8 cellular contexts compared by ENCODE assay signal in the genomic region with DNA sequence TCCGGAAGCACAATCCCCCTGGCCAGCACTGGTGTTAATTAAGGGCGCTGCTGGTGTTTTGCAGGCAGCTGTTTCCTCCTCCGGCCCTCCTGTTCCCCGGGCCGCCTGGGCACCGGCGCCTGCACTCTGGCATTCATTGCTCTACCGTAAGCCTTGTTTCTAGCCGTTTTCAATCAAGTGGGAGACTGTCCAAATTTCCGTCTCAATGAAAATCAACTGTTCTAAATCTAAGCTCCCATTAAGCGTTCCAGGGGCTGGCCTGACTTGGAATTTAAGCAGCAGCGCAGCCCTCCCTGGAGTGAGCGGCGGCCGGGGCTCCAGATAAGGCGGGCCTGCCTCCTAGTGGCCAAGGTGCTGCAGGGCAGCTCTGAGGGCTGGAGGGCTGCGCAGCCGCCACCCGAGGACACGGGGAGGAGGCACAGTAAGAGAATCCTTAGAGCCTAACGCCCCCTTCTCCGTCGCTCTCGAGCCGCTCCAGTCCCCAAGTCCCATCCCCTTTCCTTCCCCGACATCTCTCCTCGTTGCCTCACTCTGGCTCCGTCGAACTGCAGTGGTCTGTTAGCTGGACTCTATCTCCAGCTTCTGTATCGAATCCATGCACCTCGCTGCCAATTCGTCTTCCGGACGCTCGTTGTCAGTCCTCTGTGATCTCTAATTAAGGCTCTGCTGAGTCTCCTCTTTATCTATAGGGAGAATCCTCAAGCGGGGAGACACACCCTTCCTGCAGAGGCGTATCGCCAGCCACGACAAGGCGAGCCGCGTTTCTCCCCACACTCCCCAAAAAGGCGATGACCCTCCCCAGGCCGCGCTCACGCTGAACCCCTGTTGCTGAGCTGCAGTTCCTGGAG. TPM values are rescaled to one million over a fixed set of nuclear protein-coding genes. Genes with fewer than 3 reads are reported as not detected.
DNase-seq lines count a peak whose midpoint lies in the region; ATAC-seq and TF ChIP-seq lines count a peak whose summit lies in the region.

No MANE protein-coding gene starts in this region.

- no peaks in the 10 kb centered on the region for H3K9me2 ChIP-seq in neural cell (ENCODE audit: insufficient read depth, low read length)

- no peaks in the 10 kb centered on the region for H3K79me2 ChIP-seq in neural cell (replicated peaks; ENCODE audit: insufficient read depth, low read length)

- H4K20me1 ChIP-seq in neural cell (ENCODE audit: insufficient read depth) = no peaks in the 10 kb centered on the region

- H3K4me3 ChIP-seq in fibroblast of villous mesenchyme (ENCODE audit: low read depth, low read length) (peak overlapping the region; percentile 63), neural cell (ENCODE audit: low read length) (peak overlapping the region; percentile 65)

- H3K27me3 ChIP-seq in neural cell (ENCODE audit: insufficient read depth, low read depth, low read length) = peaks cover 17% of the 10 kb centered on the region

- peak; percentile 92 for ATAC-seq in GM21526 (IDR thresholded peaks at IDR 0.05; ENCODE audit: low FRiP score, unreplicated experiment)

- no peaks in the 10 kb centered on the region for H3K36me3 ChIP-seq in neural cell (ENCODE audit: insufficient read depth, low read length)

- H3K9ac ChIP-seq in neural cell (ENCODE audit: low read length) = peak overlapping the region; percentile 42

- H3F3A ChIP-seq in neural cell (ENCODE audit: insufficient read depth, low read length, poor library complexity, severe bottlenecking) = no peaks in the 10 kb centered on the region

- no peaks in the 10 kb centered on the region for H3K9me3 ChIP-seq in neural cell (ENCODE audit: low read length)

- peak overlapping the region; percentile 42 for H2AFZ ChIP-seq in neural cell (ENCODE audit: low read depth, low read length)

- TF ChIP-seq EP300 in neural cell (conservative IDR thresholded peaks at IDR 0.05; ENCODE audit: poor library complexity, severe bottlenecking) = no peak

- peaks cover 7% of the 10 kb centered on the region for H3K36me3 Mint-ChIP-seq in stimulated activated naive CD8-positive, alpha-beta T cell treated with anti-CD3 and anti-CD28 coated beads, Interleukin-15, Interleukin-2, amounts not matched to agents 100 ng/mL and 50 ng/mL, for 24 hours (ENCODE audit: low read depth)

- peak; percentile 90 for TF ChIP-seq RAD21 in neural cell (conservative IDR thresholded peaks at IDR 0.05)

- peaks cover 65% of the 10 kb centered on the region for H3K4me1 Mint-ChIP-seq in stimulated activated naive CD8-positive, alpha-beta T cell treated with anti-CD3 and anti-CD28 coated beads, Interleukin-15, Interleukin-2, amounts not matched to agents 100 ng/mL and 50 ng/mL, for 24 hours (ENCODE audit: low read depth)

- TF ChIP-seq CTCF in fibroblast of villous mesenchyme (IDR thresholded peaks at IDR 0.05; ENCODE audit: insufficient read depth, low read depth, low read length) = peak; percentile 98
- peak; percentile 97 for TF ChIP-seq CTCF in neural cell (IDR thresholded peaks at IDR 0.05; ENCODE audit: poor library complexity, severe bottlenecking)

- DNase-seq in DMS153 treated with DMSO at 0.1 percent for 48 hours (lab: John Stamatoyannopoulos, UW; ENCODE audit: unreplicated experiment) (peak; percentile 83), HuH-7 (ENCODE audit: low spot score) (peak; percentile 78), RKO (ENCODE audit: low spot score) (peak; percentile 18), fibroblast of villous mesenchyme (ENCODE audit: low read depth) (peak; percentile 84)
- peak; percentile 83 for DNase-seq in activated effector memory CD4-positive, alpha-beta T cell treated with Interleukin-2 at 50 U/mL for 16 hours

- no peak overlapping the region for H3K4me2 ChIP-seq in neural cell (ENCODE audit: low read length)

- peak overlapping the region; percentile 88 for H3K4me3 Mint-ChIP-seq in stimulated activated naive CD8-positive, alpha-beta T cell treated with anti-CD3 and anti-CD28 coated beads, Interleukin-15, Interleukin-2, amounts not matched to agents 100 ng/mL and 50 ng/mL, for 24 hours

- H3K27ac ChIP-seq in neural cell (ENCODE audit: low read length) = no peak overlapping the region

- H3K27me3 Mint-ChIP-seq in stimulated activated naive CD8-positive, alpha-beta T cell treated with anti-CD3 and anti-CD28 coated beads, Interleukin-15, Interleukin-2, amounts not matched to agents 100 ng/mL and 50 ng/mL, for 24 hours = no peaks in the 10 kb centered on the region

- no peaks in the 10 kb centered on the region for H3K9me3 Mint-ChIP-seq in stimulated activated naive CD8-positive, alpha-beta T cell treated with anti-CD3 and anti-CD28 coated beads, Interleukin-15, Interleukin-2, amounts not matched to agents 100 ng/mL and 50 ng/mL, for 24 hours

- peak overlapping the region; percentile 94 for H3K27ac Mint-ChIP-seq in stimulated activated naive CD8-positive, alpha-beta T cell treated with anti-CD3 and anti-CD28 coated beads, Interleukin-15, Interleukin-2, amounts not matched to agents 100 ng/mL and 50 ng/mL, for 24 hours

TF ChIP-seq in neural cell, 6 proteins besides CTCF, POLR2A, EP300 and RAD21:
- TF ChIP-seq TAF1 (IDR thresholded peaks at IDR 0.05; ENCODE audit: low read depth) (no peak), MXI1 (conservative IDR thresholded peaks at IDR 0.05; ENCODE audit: poor library complexity, severe bottlenecking) (peak; percentile 22), POLR2AphosphoS5 (IDR thresholded peaks at IDR 0.05) (no peak), SMC3 (conservative IDR thresholded peaks at IDR 0.05; ENCODE audit: poor library complexity) (peak; percentile 88)
- TF ChIP-seq, protein P1, sequence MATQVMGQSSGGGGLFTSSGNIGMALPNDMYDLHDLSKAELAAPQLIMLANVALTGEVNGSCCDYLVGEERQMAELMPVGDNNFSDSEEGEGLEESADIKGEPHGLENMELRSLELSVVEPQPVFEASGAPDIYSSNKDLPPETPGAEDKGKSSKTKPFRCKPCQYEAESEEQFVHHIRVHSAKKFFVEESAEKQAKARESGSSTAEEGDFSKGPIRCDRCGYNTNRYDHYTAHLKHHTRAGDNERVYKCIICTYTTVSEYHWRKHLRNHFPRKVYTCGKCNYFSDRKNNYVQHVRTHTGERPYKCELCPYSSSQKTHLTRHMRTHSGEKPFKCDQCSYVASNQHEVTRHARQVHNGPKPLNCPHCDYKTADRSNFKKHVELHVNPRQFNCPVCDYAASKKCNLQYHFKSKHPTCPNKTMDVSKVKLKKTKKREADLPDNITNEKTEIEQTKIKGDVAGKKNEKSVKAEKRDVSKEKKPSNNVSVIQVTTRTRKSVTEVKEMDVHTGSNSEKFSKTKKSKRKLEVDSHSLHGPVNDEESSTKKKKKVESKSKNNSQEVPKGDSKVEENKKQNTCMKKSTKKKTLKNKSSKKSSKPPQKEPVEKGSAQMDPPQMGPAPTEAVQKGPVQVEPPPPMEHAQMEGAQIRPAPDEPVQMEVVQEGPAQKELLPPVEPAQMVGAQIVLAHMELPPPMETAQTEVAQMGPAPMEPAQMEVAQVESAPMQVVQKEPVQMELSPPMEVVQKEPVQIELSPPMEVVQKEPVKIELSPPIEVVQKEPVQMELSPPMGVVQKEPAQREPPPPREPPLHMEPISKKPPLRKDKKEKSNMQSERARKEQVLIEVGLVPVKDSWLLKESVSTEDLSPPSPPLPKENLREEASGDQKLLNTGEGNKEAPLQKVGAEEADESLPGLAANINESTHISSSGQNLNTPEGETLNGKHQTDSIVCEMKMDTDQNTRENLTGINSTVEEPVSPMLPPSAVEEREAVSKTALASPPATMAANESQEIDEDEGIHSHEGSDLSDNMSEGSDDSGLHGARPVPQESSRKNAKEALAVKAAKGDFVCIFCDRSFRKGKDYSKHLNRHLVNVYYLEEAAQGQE (IDR thresholded peaks at IDR 0.05; ENCODE audit: borderline replicate concordance) = no peak

RNA-seq across cellular contexts. Expression of a gene that starts 57.8 kb away (rescaled TPM):
- total RNA-seq in fibroblast of villous mesenchyme = 26.7 and 58.7 TPM in 2 replicates
- polyA plus RNA-seq in neural cell = 39.9 and 43.7 TPM in 2 replicates
- 82.0 and 84.9 TPM in 2 replicates for polyA minus RNA-seq in neural cell

Comparison
In these comparisons a context has a peak if more than half of its experiments do, and no peak if none do; other contexts are left out.
1. DNase-seq: peak in every context shown above with its lines; median percentile 84 in fibroblast of villous mesenchyme; 83 in DMS153 treated with DMSO at 0.1 percent for 48 hours; 83 in activated effector memory CD4-positive, alpha-beta T cell treated with Interleukin-2 at 50 U/mL for 16 hours; 78 in HuH-7; 18 in RKO.